ENCODE assay signal across 26 cellular contexts in genomic region chr22:17586831-17587440, GRCh38. TPM values are rescaled to one million over a fixed set of nuclear protein-coding genes. Genes with fewer than 3 reads are reported as not detected.
"Had no signal": no experiment of that assay in that cellular context is flagged by ENCODE, and none has a peak within 500 bp of the region (broad histone marks: within the 10 kb centered on the region; RNA-seq: fewer than 3 reads in every experiment).

No MANE protein-coding gene starts in this region.

- DNase-seq: activated CD4-positive, alpha-beta T cell treated with anti-CD3 and anti-CD28 coated beads for 48 hours; activated CD4-positive, alpha-beta T cell treated with anti-CD3 and anti-CD28 coated beads, Interleukin-2, amount 50 U/mL, for 48 hours; activated CD8-positive, alpha-beta memory T cell treated with anti-CD3 and anti-CD28 coated beads for 24 hours; activated gamma-delta T cell; activated naive CD4-positive, alpha-beta T cell treated with anti-CD3 and anti-CD28 coated beads, Interleukin-2, amount 50 U/mL, for 16 hours; amniotic stem cell; central memory CD4-positive, alpha-beta T cell; endodermal cell; foreskin keratinocyte; islet precursor cell; left colon; lower lobe of right lung; stimulated activated CD4-positive, alpha-beta T cell treated with anti-CD3 and anti-CD28 coated beads, Interleukin-2, amount 100 ng/mL, for 48 hours; stimulated activated naive CD4-positive, alpha-beta T cell treated with Interleukin-2 at 50 U/mL for 16 hours; SW 1271; T-helper 9 cell had no signal

- ATAC-seq: foreskin keratinocyte, left colon had no signal

- H2AFZ ChIP-seq: hepatocyte had no signal

- H3K4me3 ChIP-seq: esophagus muscularis mucosa, hepatocyte, lower lobe of right lung, ovary, prostate gland, tibial nerve had no signal

- H3K9me3 ChIP-seq: esophagus muscularis mucosa, lower lobe of right lung, neutrophil, ovary, prostate gland, tibial nerve had no signal

- H3K36me3 ChIP-seq: ovary had no signal

- H3K4me2 ChIP-seq: hepatocyte had no signal

- H3K4me1 ChIP-seq: foreskin keratinocyte, lower lobe of right lung, prostate gland, tibial nerve had no signal

- H3K79me2 ChIP-seq: hepatocyte had no signal

- H3K27me3 ChIP-seq: esophagus muscularis mucosa, foreskin keratinocyte, hepatocyte, neutrophil, ovary, tibial nerve had no signal

- H3K27ac ChIP-seq: esophagus muscularis mucosa, foreskin keratinocyte, hepatocyte, lower lobe of right lung, neutrophil, ovary, prostate gland, tibial nerve, VCaP had no signal

- FAIRE-seq: TTC549, urothelium cell line had no signal

RNA-seq across cellular contexts. Expression of gene SLC25A18, which starts 23.6 kb away (rescaled TPM):
- total RNA-seq: foreskin keratinocyte, glomerular endothelial cell, left colon had no signal
- polyA plus RNA-seq: foreskin keratinocyte had no signal
